Comparison of ENCODE assay signal across 18 cellular contexts in genomic region chr2:46798041-46798440, GRCh38.
DNase-seq lines count a peak whose midpoint lies in the region; TF ChIP-seq lines count a peak whose summit lies in the region.
"Had no signal": no experiment of that assay in that cellular context is flagged by ENCODE, and none has a peak within 500 bp of the region (broad histone marks: within the 10 kb centered on the region; RNA-seq: fewer than 3 reads in every experiment).

No MANE protein-coding gene starts in this region.

- peaks cover 10% of the 10 kb centered on the region for H3K9me3 Mint-ChIP-seq in progenitor cell of endocrine pancreas (ENCODE audit: low read depth)

- H4K20me1 ChIP-seq in fibroblast of lung (ENCODE audit: control insufficient read depth, extremely low read depth, insufficient read depth, low read length) (no peaks in the 10 kb centered on the region), smooth muscle cell (ENCODE audit: low read depth) (no peaks in the 10 kb centered on the region)

- H3K4me1 Mint-ChIP-seq in progenitor cell of endocrine pancreas (ENCODE audit: low read depth) = peaks cover 10% of the 10 kb centered on the region

- no peak overlapping the region for H3K4me3 Mint-ChIP-seq in progenitor cell of endocrine pancreas (ENCODE audit: low read depth)
- H3K4me3 Mint-ChIP-seq: CD4-positive, CD25-positive, alpha-beta regulatory T cell had no signal

- no peak overlapping the region for H3K27ac Mint-ChIP-seq in progenitor cell of endocrine pancreas
- H3K27ac Mint-ChIP-seq: CD4-positive, CD25-positive, alpha-beta regulatory T cell had no signal

- H3K36me3 ChIP-seq in fibroblast of lung (ENCODE audit: control insufficient read depth, insufficient read depth, low read length) = no peaks in the 10 kb centered on the region
- H3K36me3 ChIP-seq in smooth muscle cell (ENCODE audit: low read depth) = no peaks in the 10 kb centered on the region
- H3K36me3 ChIP-seq: Peyer's patch had no signal

- H3K9ac ChIP-seq in fibroblast of lung (ENCODE audit: insufficient read depth, low read length) (no peak overlapping the region), smooth muscle cell (ENCODE audit: low read depth) (no peak overlapping the region)

- H3F3A ChIP-seq in smooth muscle cell (ENCODE audit: low read depth) = no peaks in the 10 kb centered on the region

- no peaks in the 10 kb centered on the region for H3K36me3 Mint-ChIP-seq in progenitor cell of endocrine pancreas (ENCODE audit: insufficient read depth)
- H3K36me3 Mint-ChIP-seq: CD4-positive, CD25-positive, alpha-beta regulatory T cell had no signal

- no peaks in the 10 kb centered on the region for H3K79me2 ChIP-seq in fibroblast of lung (ENCODE audit: control insufficient read depth, insufficient read depth, low read length)
- no peaks in the 10 kb centered on the region for H3K79me2 ChIP-seq in smooth muscle cell (ENCODE audit: low read depth)

- H3K9me3 ChIP-seq in fibroblast of lung (ENCODE audit: control insufficient read depth, insufficient read depth, low read depth, low read length) = no peaks in the 10 kb centered on the region
- H3K9me3 ChIP-seq in smooth muscle cell (replicated peaks; ENCODE audit: low read depth) = no peaks in the 10 kb centered on the region
- H3K9me3 ChIP-seq: Peyer's patch had no signal

- H2AFZ ChIP-seq in fibroblast of lung (ENCODE audit: low read length) = no peak overlapping the region
- no peak overlapping the region for H2AFZ ChIP-seq in smooth muscle cell (ENCODE audit: low read depth)

- no peak for TF ChIP-seq CTCF in fibroblast of lung (conservative IDR thresholded peaks at IDR 0.05 in 1 of 2, IDR thresholded peaks at IDR 0.05 in 1 of 2; ENCODE audit: low read depth in 1 of 2, low read length in 2 of 2)
- no peak for TF ChIP-seq CTCF in smooth muscle cell (IDR thresholded peaks at IDR 0.05; ENCODE audit: borderline replicate concordance, insufficient read depth, poor library complexity, severe bottlenecking)
- no peak for TF ChIP-seq CTCF in progenitor cell of endocrine pancreas (IDR thresholded peaks at IDR 0.05; ENCODE audit: unreplicated experiment)

- peak overlapping the region; percentile 24 for H3K27ac ChIP-seq in fibroblast of lung (ENCODE audit: insufficient read depth, low read length)
- no peak overlapping the region for H3K27ac ChIP-seq in smooth muscle cell (ENCODE audit: low read depth)
- H3K27ac ChIP-seq: Peyer's patch had no signal

- H3K4me3 ChIP-seq in fibroblast of lung (replicated peaks in 1 of 4; ENCODE audit: control extremely low read depth in 1 of 4, insufficient read depth in 1 of 4, low read depth in 3 of 4, low read length in 4 of 4) = no peak overlapping the region
- no peak overlapping the region for H3K4me3 ChIP-seq in smooth muscle cell
- H3K4me3 ChIP-seq: A549, Peyer's patch had no signal

- DNase-seq in EH (ENCODE audit: low read depth) (peak; percentile 69), LHCN-M2 (ENCODE audit: low read depth) (peak; percentile 45), fibroblast of lung (ENCODE audit: low read depth in 2 of 2) (no peak), renal cortical epithelial cell (ENCODE audit: low read depth) (peak; percentile 78), smooth muscle cell (lab: John Stamatoyannopoulos, UW; ENCODE audit: unreplicated experiment) (no peak), progenitor cell of endocrine pancreas (ENCODE audit: low spot score, unreplicated experiment) (no peak)
- DNase-seq in activated naive CD4-positive, alpha-beta T cell treated with Interleukin-2 at 50 U/mL for 16 hours = no peak
- DNase-seq: CD4-positive, CD25-positive, alpha-beta regulatory T cell; DND-41; GOT3; Kasumi-1; MV-4-11; NCI-H1436; NCI-H2029 treated with DMSO at 0.1 percent for 48 hours; NCI-H510A treated with DMSO at 0.1 percent for 48 hours; Peyer's patch; SHP77 treated with DMSO at 0.1 percent for 48 hours had no signal

- H3K4me1 ChIP-seq in fibroblast of lung (ENCODE audit: control insufficient read depth, extremely low read depth, insufficient read depth, low read length) (peaks cover 30% of the 10 kb centered on the region), smooth muscle cell (ENCODE audit: low read depth) (no peaks in the 10 kb centered on the region)
- H3K4me1 ChIP-seq: Peyer's patch had no signal

- no peak overlapping the region for H3K4me2 ChIP-seq in fibroblast of lung (ENCODE audit: extremely low read depth, insufficient read depth, low read length)
- H3K4me2 ChIP-seq in smooth muscle cell = no peak overlapping the region
- H3K4me2 ChIP-seq: A549 had no signal

- 86% methylated on average over 2 of the region's 2 CpGs for WGBS in smooth muscle cell (ENCODE audit: low lambda C conversion rate)

- no peaks in the 10 kb centered on the region for H3K27me3 ChIP-seq in fibroblast of lung (ENCODE audit: control insufficient read depth, insufficient read depth, low read length)
- H3K27me3 ChIP-seq in smooth muscle cell (ENCODE audit: low read depth) = peaks cover 3% of the 10 kb centered on the region
- H3K27me3 ChIP-seq: Peyer's patch had no signal

- H3K27me3 Mint-ChIP-seq in progenitor cell of endocrine pancreas = peaks cover 3% of the 10 kb centered on the region

Comparison
In these comparisons a context has a peak if more than half of its experiments do, and no peak if none do; other contexts are left out.
1. DNase-seq: peak in EH (single experiment), LHCN-M2 (single experiment) and renal cortical epithelial cell (single experiment); none in fibroblast of lung (0 of 2), smooth muscle cell (single experiment), progenitor cell of endocrine pancreas (single experiment) and activated naive CD4-positive, alpha-beta T cell treated with Interleukin-2 at 50 U/mL for 16 hours (single experiment).